In the genomic region with DNA sequence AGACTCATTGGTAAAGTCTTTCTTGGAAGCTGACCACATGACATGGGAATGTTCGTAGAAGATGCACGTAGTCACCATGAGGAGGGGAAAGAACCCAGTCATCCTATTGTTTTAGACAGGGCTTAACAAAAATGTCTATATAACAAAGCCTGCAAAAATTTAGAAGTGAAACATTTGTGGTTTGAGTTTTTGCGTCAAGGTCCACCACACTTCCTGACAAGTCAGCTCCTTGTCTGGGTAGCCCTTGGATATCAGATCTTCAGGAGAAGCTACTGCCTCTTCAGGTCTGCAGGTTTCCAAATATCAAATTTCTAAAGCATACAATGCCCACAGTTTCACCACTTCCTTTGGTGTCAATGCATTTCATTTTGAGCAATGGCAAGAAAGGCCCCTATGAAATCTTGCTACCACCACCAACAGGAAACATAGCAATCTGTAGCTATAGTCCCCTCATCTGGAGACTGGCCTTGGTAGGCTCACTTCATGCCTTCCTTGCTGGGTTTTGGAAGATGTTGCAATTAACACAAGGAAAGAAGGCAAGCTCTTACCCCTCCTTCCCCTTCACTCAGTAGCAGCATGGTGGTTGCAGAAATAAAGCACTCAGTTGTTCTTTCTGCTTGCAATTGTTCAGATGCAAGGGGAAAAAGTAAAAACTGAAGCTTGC, we compare ENCODE assay signal across 9 cellular contexts.
A peak's percentile ranks its signal among the peaks of the same experiment; 100 is the strongest.
DNase-seq lines count a peak whose midpoint lies in the region; ATAC-seq and TF ChIP-seq lines count a peak whose summit lies in the region.
"Had no signal": no experiment of that assay in that cellular context is flagged by ENCODE, and none has a peak within 500 bp of the region (broad histone marks: within the 10 kb centered on the region; RNA-seq: fewer than 3 reads in every experiment).

No MANE protein-coding gene starts in this region.

- no peak for DNase-seq in SK-N-MC (ENCODE audit: low read depth, low spot score)
- peak; percentile 97 for DNase-seq in fibroblast of the aortic adventitia (ENCODE audit: low read depth)
- DNase-seq in NCI-H2107 (lab: John Stamatoyannopoulos, UW) = no peak
- DNase-seq in DMS79 (lab: John Stamatoyannopoulos, UW) = no peak
- no peak for DNase-seq in DMS53 treated with DMSO at 0.1 percent for 48 hours (lab: John Stamatoyannopoulos, UW; ENCODE audit: unreplicated experiment)
- DNase-seq: NCI-H2227 treated with DMSO at 0.1 percent for 48 hours had no signal

- ATAC-seq in GM18909 (IDR thresholded peaks at IDR 0.05; ENCODE audit: poor library complexity, unreplicated experiment) = peak; percentile 45
- no peak for ATAC-seq in GM19395 (IDR thresholded peaks at IDR 0.05; ENCODE audit: unreplicated experiment)

- no peaks in the 10 kb centered on the region for H3K27me3 ChIP-seq in ACC112 (ENCODE audit: insufficient read depth, low read length)

- no peak overlapping the region for H2AFZ ChIP-seq in ACC112 (ENCODE audit: low read length, unreplicated experiment)

- H3K79me2 ChIP-seq in ACC112 (ENCODE audit: control insufficient read depth, insufficient read depth, low read length, unreplicated experiment) = no peaks in the 10 kb centered on the region

- H3K9ac ChIP-seq in SK-N-MC (ENCODE audit: insufficient read length) = no peak overlapping the region

- H3K9me3 ChIP-seq in SK-N-MC (ENCODE audit: low read depth, low read length) = no peaks in the 10 kb centered on the region

- H3K27ac ChIP-seq in ACC112 (ENCODE audit: low read depth, low read length) (peak overlapping the region; percentile 95), SK-N-MC (peak overlapping the region; percentile 35; the same call in 1 of the 2 replicates)

- no peak for TF ChIP-seq CTCF in fibroblast of the aortic adventitia (IDR thresholded peaks at IDR 0.05; ENCODE audit: insufficient read depth, low read length)

- peaks cover 50% of the 10 kb centered on the region for H3K4me1 ChIP-seq in ACC112 (ENCODE audit: control insufficient read depth, insufficient read depth, low read length, unreplicated experiment)

- H3K4me3 ChIP-seq in ACC112 (ENCODE audit: low read depth, low read length) (peak overlapping the region; percentile 6; the same call in 1 of the 2 replicates), SK-N-MC (no peak overlapping the region), fibroblast of the aortic adventitia (ENCODE audit: low read depth, low read length) (no peak overlapping the region)

- H3K36me3 ChIP-seq in ACC112 (ENCODE audit: insufficient read depth, low read length) (no peaks in the 10 kb centered on the region), SK-N-MC (ENCODE audit: insufficient read depth, low read length) (no peaks in the 10 kb centered on the region)
